In genomic region chr3:56758539-56758981, GRCh38 we compare ENCODE assay signal across 1 cellular context.
TF ChIP-seq lines count a peak whose summit lies in the region.

No MANE protein-coding gene starts in this region.

TF ChIP-seq in SK-N-SH, 30 proteins besides CTCF, POLR2A, EP300 and RAD21 (continued from another document):
- TF ChIP-seq, protein P1, sequence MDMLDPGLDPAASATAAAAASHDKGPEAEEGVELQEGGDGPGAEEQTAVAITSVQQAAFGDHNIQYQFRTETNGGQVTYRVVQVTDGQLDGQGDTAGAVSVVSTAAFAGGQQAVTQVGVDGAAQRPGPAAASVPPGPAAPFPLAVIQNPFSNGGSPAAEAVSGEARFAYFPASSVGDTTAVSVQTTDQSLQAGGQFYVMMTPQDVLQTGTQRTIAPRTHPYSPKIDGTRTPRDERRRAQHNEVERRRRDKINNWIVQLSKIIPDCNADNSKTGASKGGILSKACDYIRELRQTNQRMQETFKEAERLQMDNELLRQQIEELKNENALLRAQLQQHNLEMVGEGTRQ (IDR thresholded peaks at IDR 0.05; ENCODE audit: borderline replicate concordance, low read depth, low read length), result no peak
- TF ChIP-seq EZH2phosphoT487 (IDR thresholded peaks at IDR 0.05; ENCODE audit: borderline replicate concordance, low read depth) (no peak), TCF12 (IDR thresholded peaks at IDR 0.05) (peak; percentile 78), ZBTB33 (IDR thresholded peaks at IDR 0.05; ENCODE audit: borderline replicate concordance, low read depth) (no peak), FOXJ3 (CRISPR knock-in tag; IDR thresholded peaks at IDR 0.05) (no peak), NRF1 (IDR thresholded peaks at IDR 0.05; ENCODE audit: low read depth, low read length) (no peak), TEAD4 (IDR thresholded peaks at IDR 0.05; ENCODE audit: borderline replicate concordance, insufficient read depth) (no peak), FOSL2 (IDR thresholded peaks at IDR 0.05; ENCODE audit: borderline replicate concordance, low read depth) (peak; percentile 69; the same call in 1 of the 2 replicates), SMC3 (IDR thresholded peaks at IDR 0.05; ENCODE audit: low read depth, low read length) (no peak), POLR2AphosphoS5 (IDR thresholded peaks at IDR 0.05; ENCODE audit: low read depth, low read length) (peak; percentile 29; the same call in 1 of the 2 replicates)
- TF ChIP-seq, protein P2, sequence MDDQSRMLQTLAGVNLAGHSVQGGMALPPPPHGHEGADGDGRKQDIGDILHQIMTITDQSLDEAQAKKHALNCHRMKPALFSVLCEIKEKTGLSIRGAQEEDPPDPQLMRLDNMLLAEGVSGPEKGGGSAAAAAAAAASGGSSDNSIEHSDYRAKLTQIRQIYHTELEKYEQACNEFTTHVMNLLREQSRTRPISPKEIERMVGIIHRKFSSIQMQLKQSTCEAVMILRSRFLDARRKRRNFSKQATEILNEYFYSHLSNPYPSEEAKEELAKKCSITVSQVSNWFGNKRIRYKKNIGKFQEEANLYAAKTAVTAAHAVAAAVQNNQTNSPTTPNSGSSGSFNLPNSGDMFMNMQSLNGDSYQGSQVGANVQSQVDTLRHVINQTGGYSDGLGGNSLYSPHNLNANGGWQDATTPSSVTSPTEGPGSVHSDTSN (IDR thresholded peaks at IDR 0.05), result peak; percentile 56; the same call in 1 of the 2 replicates
